In genomic region chr19:50427997-50428425, GRCh38 we compare ENCODE assay signal across 8 cellular contexts. TPM values are rescaled to one million over a fixed set of nuclear protein-coding genes. Genes with fewer than 3 reads are reported as not detected.
DNase-seq lines count a peak whose midpoint lies in the region; ATAC-seq and TF ChIP-seq lines count a peak whose summit lies in the region.

No MANE protein-coding gene starts in this region.

- H4K91ac ChIP-seq in IMR-90 (ENCODE audit: insufficient read depth, low read depth, low read length) (no peak overlapping the region), trophoblast cell (ENCODE audit: low read depth, low read length) (no peak overlapping the region)

- no peak for TF ChIP-seq RAD21 in IMR-90 (IDR thresholded peaks at IDR 0.05; ENCODE audit: low read length)

- H4K20me1 ChIP-seq in IMR-90 (ENCODE audit: insufficient read depth, low read length), result no peaks in the 10 kb centered on the region

- H3K4me1 Mint-ChIP-seq in activated naive CD4-positive, alpha-beta T cell treated with anti-CD3 and anti-CD28 coated beads, Interleukin-2, amount 10 ng/mL, durations not matched to agents 7 days and 5 days, result peaks cover 17% of the 10 kb centered on the region

- POLR2A ChIA-PET in IMR-90 (lab: Charles Lee; ENCODE audit: unreplicated experiment), result no interaction called here

- no peak overlapping the region for H3K4me3 ChIP-seq in IMR-90 (ENCODE audit: insufficient read depth, low read depth, low read length)
- H3K4me3 ChIP-seq in trophoblast cell (ENCODE audit: low read depth, low read length), result no peak overlapping the region
- H3K4me3 ChIP-seq in BE2C (ENCODE audit: low read depth, low read length), result no peak overlapping the region

- H3K79me1 ChIP-seq in IMR-90 (ENCODE audit: low read depth in 1 of 2, low read length in 2 of 2) (no peaks in the 10 kb centered on the region), trophoblast cell (ENCODE audit: low read length) (peaks cover 7% of the 10 kb centered on the region)

- H3K36me3 ChIP-seq in IMR-90 (ENCODE audit: control insufficient read depth, insufficient read depth, low read length) (no peaks in the 10 kb centered on the region), trophoblast cell (ENCODE audit: control insufficient read depth in 1 of 2, insufficient read depth in 2 of 2, low read length in 2 of 2) (no peaks in the 10 kb centered on the region), BE2C (no peaks in the 10 kb centered on the region)

- no peak overlapping the region for H3K27ac Mint-ChIP-seq in activated naive CD4-positive, alpha-beta T cell treated with anti-CD3 and anti-CD28 coated beads, Interleukin-2, amount 10 ng/mL, durations not matched to agents 7 days and 5 days

- H4K5ac ChIP-seq in IMR-90 (ENCODE audit: low read depth, low read length), result no peak overlapping the region

- no peaks in the 10 kb centered on the region for H3K36me3 Mint-ChIP-seq in activated naive CD4-positive, alpha-beta T cell treated with anti-CD3 and anti-CD28 coated beads, Interleukin-2, amount 10 ng/mL, durations not matched to agents 7 days and 5 days

- H3K14ac ChIP-seq in IMR-90 (replicated peaks; ENCODE audit: low read depth, low read length) (no peak overlapping the region), trophoblast cell (ENCODE audit: low read length) (no peak overlapping the region)

- no peak overlapping the region for H2BK12ac ChIP-seq in trophoblast cell (ENCODE audit: low read length)

- H4K8ac ChIP-seq in IMR-90 (ENCODE audit: low read depth in 2 of 2, low read length in 2 of 2) (0 out of 4 replicates have a peak overlapping the region, but pooled peaks of 1 of the 2 experiments have one; percentile 29), trophoblast cell (ENCODE audit: low read depth, low read length) (no peak overlapping the region)

- H2AFZ ChIP-seq in IMR-90 (replicated peaks; ENCODE audit: low read length, poor library complexity) (peak overlapping the region; percentile 91), trophoblast cell (ENCODE audit: insufficient read depth, low read length, poor library complexity) (no peak overlapping the region)

- H2AK5ac ChIP-seq in IMR-90 (ENCODE audit: low read depth, low read length) (no peak overlapping the region), trophoblast cell (ENCODE audit: low read length) (no peak overlapping the region)

- intact Hi-C loops in IMR-90 (cut with micrococcal nuclease) (no loop called here), Right ventricle myocardium superior (cut with DNase I) (no loop called here)

- no TSS peak for BruUV-seq in IMR-90 (replicated peaks; lab: Mats Ljungman, UMichigan)

- dilution Hi-C loops in IMR-90 (cut with HindIII; ENCODE audit: low sequenced_read_pairs, unreplicated experiment), result no loop called here

- H3K18ac ChIP-seq in IMR-90 (ENCODE audit: low read depth, low read length) (no peak overlapping the region), trophoblast cell (ENCODE audit: low read length) (no peak overlapping the region)

- peaks cover 2% of the 10 kb centered on the region for H3K79me2 ChIP-seq in trophoblast cell (ENCODE audit: control insufficient read depth, insufficient read depth, low read length, poor library complexity)

- 0 out of 2 replicates have a peak, but pooled peaks cover 3% of the 10 kb centered on the region for H3K4me1 ChIP-seq in IMR-90 (ENCODE audit: control insufficient read depth, insufficient read depth, low read length)
- H3K4me1 ChIP-seq in trophoblast cell (ENCODE audit: control insufficient read depth in 1 of 2, insufficient read depth in 2 of 2, low read length in 2 of 2), result peaks cover 6 to 8% of the 10 kb centered on the region in 2 experiments
- 0 out of 2 replicates have a peak, but pooled peaks cover 2% of the 10 kb centered on the region for H3K4me1 ChIP-seq in BE2C

- DNase-seq in AG08395 (ENCODE audit: low spot score), result peak; percentile 64
- peak; percentile 69 for DNase-seq in IMR-90
- DNase-seq in activated naive CD4-positive, alpha-beta T cell treated with anti-CD3 and anti-CD28 coated beads, Interleukin-2, amount 10 ng/mL, durations not matched to agents 7 days and 5 days, result peak; percentile 63
- peak; percentile 93 for DNase-seq in Right ventricle myocardium superior
- peak; percentile 68 to 74 for DNase-seq in trophoblast cell
- DNase-seq in BE2C, result no peak

- in situ Hi-C loops in IMR-90 (cut with MboI; ENCODE audit: low sequenced_read_pairs), result no loop called here

- H3K4me3 Mint-ChIP-seq in activated naive CD4-positive, alpha-beta T cell treated with anti-CD3 and anti-CD28 coated beads, Interleukin-2, amount 10 ng/mL, durations not matched to agents 7 days and 5 days, result peak overlapping the region; percentile 38

- H3K4me2 ChIP-seq in IMR-90 (ENCODE audit: low read depth, low read length) (peak overlapping the region; percentile 58), trophoblast cell (ENCODE audit: low read length) (no peak overlapping the region)

- H2BK120ac ChIP-seq in IMR-90 (ENCODE audit: low read depth, low read length) (no peak overlapping the region), trophoblast cell (ENCODE audit: insufficient read depth, low read length, poor library complexity) (no peak overlapping the region)

- peaks cover 52% of the 10 kb centered on the region for H3K27me3 Mint-ChIP-seq in activated naive CD4-positive, alpha-beta T cell treated with anti-CD3 and anti-CD28 coated beads, Interleukin-2, amount 10 ng/mL, durations not matched to agents 7 days and 5 days

- no peak overlapping the region for H3K9ac ChIP-seq in IMR-90 (ENCODE audit: low read depth, low read length)
- H3K9ac ChIP-seq in trophoblast cell (ENCODE audit: low read length), result no peak overlapping the region

- peak; percentile 56 for ATAC-seq in IMR-90 (ENCODE audit: low read depth)
- peak; percentile 79 for ATAC-seq in Right ventricle myocardium superior (ENCODE audit: poor library complexity)
- no peak for ATAC-seq in HG02938 (IDR thresholded peaks at IDR 0.05; ENCODE audit: unreplicated experiment)
- no peak for ATAC-seq in GM18907 (IDR thresholded peaks at IDR 0.05; ENCODE audit: unreplicated experiment)

- H3K27me3 ChIP-seq in IMR-90 (ENCODE audit: control insufficient read depth, insufficient read depth, low read length) (peaks cover 26% of the 10 kb centered on the region), trophoblast cell (ENCODE audit: insufficient read depth, low read length) (no peaks in the 10 kb centered on the region), BE2C (no peaks in the 10 kb centered on the region)

- H3K56ac ChIP-seq in IMR-90 (ENCODE audit: extremely low read depth, insufficient read depth, low read length), result no peak overlapping the region

- H4K12ac ChIP-seq in trophoblast cell (ENCODE audit: low read depth, low read length), result no peak overlapping the region

- H3K9me3 Mint-ChIP-seq in activated naive CD4-positive, alpha-beta T cell treated with anti-CD3 and anti-CD28 coated beads, Interleukin-2, amount 10 ng/mL, durations not matched to agents 7 days and 5 days, result no peaks in the 10 kb centered on the region

- TF ChIP-seq CTCF in IMR-90 (conservative IDR thresholded peaks at IDR 0.05; ENCODE audit: low read depth, low read length) (no peak), BE2C (IDR thresholded peaks at IDR 0.05; ENCODE audit: low read depth, low read length) (no peak)

- CTCF ChIA-PET in IMR-90 (lab: Yijun Ruan, JAX), result no interaction called here
- CTCF ChIA-PET in activated naive CD4-positive, alpha-beta T cell treated with anti-CD3 and anti-CD28 coated beads, Interleukin-2, amount 10 ng/mL, durations not matched to agents 7 days and 5 days (lab: Charles Lee), result interaction anchor here (0.8 kb wide), 1 partner anchor 13 kb away, joined by 3 read pairs; no protein-coding TSS in a partner anchor

- H3K9me1 ChIP-seq in IMR-90 (ENCODE audit: insufficient read depth, low read length), result no peaks in the 10 kb centered on the region

- no peak overlapping the region for H2BK20ac ChIP-seq in IMR-90 (ENCODE audit: low read depth, low read length)

- H2BK15ac ChIP-seq in IMR-90 (ENCODE audit: low read depth, low read length), result no peak overlapping the region

- no peak for TF ChIP-seq POLR2A in IMR-90 (IDR thresholded peaks at IDR 0.05; ENCODE audit: low read depth, low read length)

- H2BK5ac ChIP-seq in IMR-90 (ENCODE audit: low read depth, low read length, poor library complexity, severe bottlenecking) (no peak overlapping the region), trophoblast cell (ENCODE audit: low read depth, low read length, poor library complexity) (no peak overlapping the region)

- H3K4ac ChIP-seq in IMR-90 (ENCODE audit: low read depth, low read length) (no peak overlapping the region), trophoblast cell (ENCODE audit: low read depth, low read length) (no peak overlapping the region)

- H3K23ac ChIP-seq in IMR-90 (ENCODE audit: low read depth, low read length) (no peak overlapping the region), trophoblast cell (ENCODE audit: low read length) (no peak overlapping the region)

- H3K27ac ChIP-seq in IMR-90 (ENCODE audit: insufficient read depth, low read length), result no peak overlapping the region
- H3K27ac ChIP-seq in trophoblast cell (ENCODE audit: low read depth, low read length), result no peak overlapping the region

- H3K9me3 ChIP-seq in IMR-90 (ENCODE audit: control insufficient read depth, insufficient read depth, low read length), result no peaks in the 10 kb centered on the region
- H3K9me3 ChIP-seq in trophoblast cell (ENCODE audit: insufficient read depth, low read depth, low read length), result peaks cover 3% of the 10 kb centered on the region
- H3K9me3 ChIP-seq in BE2C, result no peaks in the 10 kb centered on the region

- peak overlapping the region; percentile 72 for H2AK9ac ChIP-seq in IMR-90 (replicated peaks; ENCODE audit: low read depth, low read length, poor library complexity)

- 7% methylated on average over 18 of the region's 38 CpGs; no CpG with 5 or more reads in 1 of the 2 experiments for WGBS in IMR-90 (ENCODE audit: extremely low coverage in 2 of 2, insufficient read length in 1 of 2), 2 experiments
- WGBS in trophoblast cell (ENCODE audit: extremely low coverage, insufficient coverage, insufficient read length), result no CpG with 5 or more reads among the region's 38 CpGs

RNA-seq across cellular contexts. Expression of gene MYBPC2, which starts 4.7 kb away (rescaled TPM):
- total RNA-seq in IMR-90 (2012; rRNA removed) (not detected in 2 replicates), Right ventricle myocardium superior (not detected)
- polyA plus RNA-seq in IMR-90 (2012; rRNA removed), result not detected in 2 replicates
- polyA plus RNA-seq in IMR-90 (2012; cell fraction: cytosol; rRNA removed), result 0.01 TPM in 1 of 2 replicates, not detected in the other
- 0.01 TPM in 1 of 2 replicates, not detected in the other for polyA plus RNA-seq in IMR-90 (2012; cell fraction: nucleus; rRNA removed; ENCODE audit: low replicate concordance)
- polyA plus RNA-seq in trophoblast cell (2013), result 0.07 and 0.12 TPM in 2 replicates
- not detected for polyA plus RNA-seq in BE2C (2012; ENCODE audit: insufficient read depth, insufficient read length, low read depth)

RNA-seq across cellular contexts. Expression of gene SPIB, which starts 9.3 kb away (rescaled TPM):
- not detected in 2 replicates for total RNA-seq in IMR-90 (2012; rRNA removed)
- not detected in 2 replicates for polyA plus RNA-seq in IMR-90 (2012; rRNA removed)
- polyA plus RNA-seq in IMR-90 (2012; cell fraction: cytosol; rRNA removed), result not detected in 2 replicates
- not detected in 2 replicates for polyA plus RNA-seq in IMR-90 (2012; cell fraction: nucleus; rRNA removed; ENCODE audit: low replicate concordance)
- total RNA-seq in Right ventricle myocardium superior, result not detected
- polyA plus RNA-seq in trophoblast cell (2013), result 1.0 and 1.4 TPM in 2 replicates
- polyA plus RNA-seq in BE2C (2012; ENCODE audit: insufficient read depth, insufficient read length, low read depth), result not detected

RNA-seq across cellular contexts. Expression of gene POLD1, which starts 43.9 kb away (rescaled TPM):
- total RNA-seq in IMR-90 (2012; rRNA removed) (13.1 and 13.8 TPM in 2 replicates), Right ventricle myocardium superior (7.8 TPM)
- 28.9 and 40.2 TPM in 2 replicates for polyA plus RNA-seq in IMR-90 (2012; rRNA removed)
- polyA plus RNA-seq in IMR-90 (2012; cell fraction: cytosol; rRNA removed), result 15.6 and 24.5 TPM in 2 replicates
- 76.5 and 228 TPM in 2 replicates for polyA plus RNA-seq in IMR-90 (2012; cell fraction: nucleus; rRNA removed; ENCODE audit: low replicate concordance)
- polyA plus RNA-seq in trophoblast cell (2013), result 42.3 and 44.2 TPM in 2 replicates
- polyA plus RNA-seq in BE2C (2012; ENCODE audit: insufficient read depth, insufficient read length, low read depth), result 20.8 TPM

RNA-seq across cellular contexts. Expression of gene EMC10, which starts 48.3 kb away (rescaled TPM):
- total RNA-seq in IMR-90 (2012; rRNA removed) (11.3 and 12.2 TPM in 2 replicates), Right ventricle myocardium superior (68.7 TPM)
- polyA plus RNA-seq in IMR-90 (2012; rRNA removed), result 90.9 and 103 TPM in 2 replicates
- 111 and 157 TPM in 2 replicates for polyA plus RNA-seq in IMR-90 (2012; cell fraction: cytosol; rRNA removed)
- 32.4 and 52.8 TPM in 2 replicates for polyA plus RNA-seq in IMR-90 (2012; cell fraction: nucleus; rRNA removed; ENCODE audit: low replicate concordance)
- 73.1 and 73.6 TPM in 2 replicates for polyA plus RNA-seq in trophoblast cell (2013)
- polyA plus RNA-seq in BE2C (2012; ENCODE audit: insufficient read depth, insufficient read length, low read depth), result 327 TPM

RNA-seq across cellular contexts. Expression of gene GARIN5A, which starts 48.6 kb away (rescaled TPM):
- total RNA-seq in IMR-90 (2012; rRNA removed) (0.28 TPM in 1 of 2 replicates, not detected in the other), Right ventricle myocardium superior (2.0 TPM)
- 0.49 and 0.53 TPM in 2 replicates for polyA plus RNA-seq in IMR-90 (2012; rRNA removed)
- polyA plus RNA-seq in IMR-90 (2012; cell fraction: cytosol; rRNA removed), result 0.08 and 0.90 TPM in 2 replicates
- polyA plus RNA-seq in IMR-90 (2012; cell fraction: nucleus; rRNA removed; ENCODE audit: low replicate concordance), result 0.50 and 0.85 TPM in 2 replicates
- 4.8 and 5.4 TPM in 2 replicates for polyA plus RNA-seq in trophoblast cell (2013)
- not detected for polyA plus RNA-seq in BE2C (2012; ENCODE audit: insufficient read depth, insufficient read length, low read depth)

Comparison
In these comparisons a context has a peak if more than half of its experiments do, and no peak if none do; other contexts are left out.
1. ATAC-seq: peak in IMR-90 (single experiment) and Right ventricle myocardium superior (single experiment); none in HG02938 (single experiment) and GM18907 (single experiment).